ENCODE assay signal across 14 cellular contexts in genomic region chr9:79764377-79764776, GRCh38.
DNase-seq lines count a peak whose midpoint lies in the region; ATAC-seq, FAIRE-seq and TF ChIP-seq lines count a peak whose summit lies in the region.
"Had no signal": no experiment of that assay in that cellular context is flagged by ENCODE, and none has a peak within 500 bp of the region (broad histone marks: within the 10 kb centered on the region; RNA-seq: fewer than 3 reads in every experiment).

No MANE protein-coding gene starts in this region.

- H3K36me3 ChIP-seq in colonic mucosa (no peaks in the 10 kb centered on the region), mucosa of descending colon (ENCODE audit: low read depth) (no peaks in the 10 kb centered on the region), H7 (replicated peaks; ENCODE audit: control insufficient read depth, insufficient read depth, low read length) (no peaks in the 10 kb centered on the region), suprapubic skin (no peaks in the 10 kb centered on the region)
- H3K36me3 ChIP-seq: neutrophil had no signal

- intact Hi-C loops in colonic mucosa (cut with DNase I) (no loop called here), mucosa of descending colon (cut with DNase I, micrococcal nuclease) (loop anchor here in 1 of 2 donors (10.0 kb wide), 1 partner anchor 310 kb away; no protein-coding TSS in a partner anchor)

- TF ChIP-seq EP300 in suprapubic skin (IDR thresholded peaks at IDR 0.05) = no peak

- FAIRE-seq in HTR-8/SVneo (lab: Jason Lieb, UNC) = no peak

- peak; percentile 98 for DNase-seq in A172 (ENCODE audit: low spot score)
- DNase-seq in HTR-8/SVneo (ENCODE audit: insufficient read length, low spot score) = peak; percentile 69
- DNase-seq in colonic mucosa = peak; percentile 30
- DNase-seq in mucosa of descending colon = peak in 2 of 3 donors; percentile 29 to 33
- DNase-seq in RPMI8226 = no peak
- no peak for DNase-seq in H7
- no peak for DNase-seq in suprapubic skin (ENCODE audit: low spot score in 2 of 2)
- DNase-seq: activated gamma-delta T cell treated with Interleukin-2 at 50 U/mL for 16 hours, AML-193, H9, T-helper 9 cell had no signal

- no peak for TF ChIP-seq POLR2A in suprapubic skin (IDR thresholded peaks at IDR 0.05)

- 24% methylated on average over 3 of the region's 3 CpGs for WGBS in suprapubic skin

- TF ChIP-seq CTCF in colonic mucosa (IDR thresholded peaks at IDR 0.05) (no peak), mucosa of descending colon (IDR thresholded peaks at IDR 0.05) (no peak), suprapubic skin (IDR thresholded peaks at IDR 0.05) (no peak)

- H3K4me3 ChIP-seq in colonic mucosa = no peak overlapping the region
- H3K4me3 ChIP-seq in mucosa of descending colon = no peak overlapping the region
- no peak overlapping the region for H3K4me3 ChIP-seq in H7 (ENCODE audit: insufficient read depth, low read depth, low read length)
- H3K4me3 ChIP-seq in suprapubic skin = no peak overlapping the region

- no peak overlapping the region for H3K9ac ChIP-seq in colonic mucosa (ENCODE audit: low read depth in 2 of 2, low read length in 2 of 2)

- H3K4me1 ChIP-seq in colonic mucosa (no peaks in the 10 kb centered on the region), mucosa of descending colon (ENCODE audit: low read depth) (no peaks in the 10 kb centered on the region), suprapubic skin (peaks cover 8% of the 10 kb centered on the region)

- ATAC-seq in mucosa of descending colon = peak; percentile 59
- no peak for ATAC-seq in HG02970 (IDR thresholded peaks at IDR 0.05; ENCODE audit: low FRiP score, unreplicated experiment)

- H3K27me3 ChIP-seq in colonic mucosa (no peaks in the 10 kb centered on the region), H7 (ENCODE audit: control insufficient read depth, insufficient read depth, low read length) (no peaks in the 10 kb centered on the region; the same call in none of the 2 replicates), suprapubic skin (no peaks in the 10 kb centered on the region)
- H3K27me3 ChIP-seq: neutrophil had no signal

- no peak overlapping the region for H3K27ac ChIP-seq in colonic mucosa
- no peak overlapping the region for H3K27ac ChIP-seq in suprapubic skin
- H3K27ac ChIP-seq: HL-60, neutrophil had no signal

- no peaks in the 10 kb centered on the region for H3K9me3 ChIP-seq in colonic mucosa
- no peaks in the 10 kb centered on the region for H3K9me3 ChIP-seq in mucosa of descending colon
- no peaks in the 10 kb centered on the region for H3K9me3 ChIP-seq in suprapubic skin
- H3K9me3 ChIP-seq: neutrophil had no signal

Comparison
In these comparisons a context has a peak if more than half of its experiments do, and no peak if none do; other contexts are left out.
1. DNase-seq: peak in A172 (single experiment), HTR-8/SVneo (single experiment), colonic mucosa (single experiment) and mucosa of descending colon (2 of 3); none in RPMI8226 (single experiment), H7 (single experiment) and suprapubic skin (0 of 2).